Comparison of ENCODE assay signal across 18 cellular contexts in genomic region chr19:31491246-31491645, GRCh38.
"Had no signal": no experiment of that assay in that cellular context is flagged by ENCODE, and none has a peak within 500 bp of the region (broad histone marks: within the 10 kb centered on the region; RNA-seq: fewer than 3 reads in every experiment).

No MANE protein-coding gene starts in this region.

- H3K36me3 ChIP-seq: left lung, right lobe of liver, thoracic aorta had no signal

- H3K27ac ChIP-seq: left lung, parathyroid adenoma, right lobe of liver, thoracic aorta had no signal

- H3K4me3 Mint-ChIP-seq: activated naive CD8-positive, alpha-beta T cell; activated T-helper 1 cell treated with anti-CD3 and anti-CD28 coated beads, Interleukin-12 subunit alpha, Interleukin-12 subunit beta, Interleukin-2, Interleukin-4 antibody, amounts not matched to agents 30 ng/mL and 10 ng/mL and 1 ng/mL, durations not matched to agents 14 hours and 24 hours and 36 hours; effector memory CD8-positive, alpha-beta T cell; mesothelial cell of epicardium; neural crest cell; stimulated activated memory B cell treated with anti-CD40 and anti-IgM and Interleukin-4, amounts not matched to agents 10 μg/mL and 1 μg/mL and 100 μg/mL, for 72 hours had no signal

- H3K27me3 ChIP-seq: left lung, right lobe of liver had no signal

- H3K4me1 Mint-ChIP-seq: mesothelial cell of epicardium; stimulated activated memory B cell treated with anti-CD40 and anti-IgM and Interleukin-4, amounts not matched to agents 10 μg/mL and 1 μg/mL and 100 μg/mL, for 72 hours had no signal

- H3K9ac ChIP-seq: parathyroid adenoma had no signal

- H3K4me1 ChIP-seq: left lung, parathyroid adenoma, right lobe of liver had no signal

- H3K9me3 Mint-ChIP-seq: activated T-helper 1 cell treated with anti-CD3 and anti-CD28 coated beads, Interleukin-12 subunit alpha, Interleukin-12 subunit beta, Interleukin-2, Interleukin-4 antibody, amounts not matched to agents 30 ng/mL and 10 ng/mL and 1 ng/mL, durations not matched to agents 14 hours and 24 hours and 36 hours had no signal

- H3K27ac Mint-ChIP-seq: activated naive CD8-positive, alpha-beta T cell; activated T-helper 1 cell treated with anti-CD3 and anti-CD28 coated beads, Interleukin-12 subunit alpha, Interleukin-12 subunit beta, Interleukin-2, Interleukin-4 antibody, amounts not matched to agents 30 ng/mL and 10 ng/mL and 1 ng/mL, durations not matched to agents 14 hours and 24 hours and 36 hours; effector memory CD8-positive, alpha-beta T cell; mesothelial cell of epicardium; stimulated activated memory B cell treated with anti-CD40 and anti-IgM and Interleukin-4, amounts not matched to agents 10 μg/mL and 1 μg/mL and 100 μg/mL, for 72 hours had no signal

- H3K36me3 Mint-ChIP-seq: activated naive CD8-positive, alpha-beta T cell; mesothelial cell of epicardium; stimulated activated memory B cell treated with anti-CD40 and anti-IgM and Interleukin-4, amounts not matched to agents 10 μg/mL and 1 μg/mL and 100 μg/mL, for 72 hours had no signal

- H3K27me3 Mint-ChIP-seq: activated naive CD8-positive, alpha-beta T cell; effector memory CD8-positive, alpha-beta T cell; stimulated activated memory B cell treated with anti-CD40 and anti-IgM and Interleukin-4, amounts not matched to agents 10 μg/mL and 1 μg/mL and 100 μg/mL, for 72 hours had no signal

- H2AFZ ChIP-seq: parathyroid adenoma had no signal

- H3K4me3 ChIP-seq: left lung, right lobe of liver, thoracic aorta had no signal

- H3K9me3 ChIP-seq: right lobe of liver, thoracic aorta had no signal

- H3K79me2 ChIP-seq: parathyroid adenoma had no signal

- ATAC-seq: effector memory CD8-positive, alpha-beta T cell; left lung; right lobe of liver; stimulated activated memory B cell treated with anti-CD40 and anti-IgM and Interleukin-4, amounts not matched to agents 10 μg/mL and 1 μg/mL and 100 μg/mL, for 72 hours had no signal

- DNase-seq: activated CD4-positive, alpha-beta T cell treated with anti-CD3 and anti-CD28 coated beads, Interleukin-2, amount 50 U/mL, for 48 hours; activated T-cell treated with anti-CD3 and anti-CD28 coated beads for 4 hours; amniotic stem cell; dermis blood vessel endothelial cell; effector memory CD8-positive, alpha-beta T cell; foreskin fibroblast; kidney; left lung; right lobe of liver; stimulated activated CD4-positive, alpha-beta T cell treated with anti-CD3 and anti-CD28 coated beads, Interleukin-4, amount 100 ng/mL, for 24 hours; SW 1271 had no signal
